In the genomic region with DNA sequence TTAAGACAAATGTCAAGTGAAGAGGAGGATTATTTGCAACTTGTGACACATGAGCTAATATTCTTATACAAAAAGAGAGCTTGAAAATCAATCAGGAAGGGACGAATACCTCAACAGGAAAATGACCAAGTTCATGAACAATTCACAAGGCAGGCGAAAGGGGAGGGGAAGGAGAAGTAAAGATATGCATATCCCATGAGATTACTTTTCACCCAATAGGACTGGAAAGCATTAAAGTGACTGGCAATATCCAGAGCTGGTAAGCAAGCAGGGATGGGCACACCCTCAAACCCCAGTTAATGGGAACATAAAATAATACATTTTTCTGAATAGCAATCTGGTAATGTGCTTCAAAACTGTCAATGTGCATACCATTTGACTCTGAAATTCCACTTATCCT, we compare ENCODE assay signal across 16 cellular contexts.
DNase-seq lines count a peak whose midpoint lies in the region; ATAC-seq, FAIRE-seq and TF ChIP-seq lines count a peak whose summit lies in the region.
"Had no signal": no experiment of that assay in that cellular context is flagged by ENCODE, and none has a peak within 500 bp of the region (broad histone marks: within the 10 kb centered on the region; RNA-seq: fewer than 3 reads in every experiment).

No MANE protein-coding gene starts in this region.

- no peaks in the 10 kb centered on the region for H3K27me3 Mint-ChIP-seq in osteocyte (ENCODE audit: unreplicated experiment)
- no peaks in the 10 kb centered on the region for H3K27me3 Mint-ChIP-seq in activated CD8-positive, alpha-beta T cell treated with anti-CD3 and anti-CD28 coated beads, Interleukin-2, amount 10 ng/mL, durations not matched to agents 7 days and 5 days (ENCODE audit: low read depth)
- H3K27me3 Mint-ChIP-seq: activated CD4-positive, alpha-beta memory T cell treated with anti-CD3 and anti-CD28 coated beads for 36 hours had no signal

- H3K27me3 ChIP-seq in Peyer's patch: no peaks in the 10 kb centered on the region
- H3K27me3 ChIP-seq: colonic mucosa, suprapubic skin had no signal

- no peaks in the 10 kb centered on the region for H3K4me1 ChIP-seq in Peyer's patch
- H3K4me1 ChIP-seq: colonic mucosa had no signal

- CTCF ChIA-PET in activated CD8-positive, alpha-beta T cell treated with anti-CD3 and anti-CD28 coated beads, Interleukin-2, amount 10 ng/mL, durations not matched to agents 7 days and 5 days (lab: Charles Lee): interaction anchor here (0.6 to 2.7 kb wide), 6 partner anchors 9 to 124 kb away, joined by 3 to 18 read pairs (median 4); no protein-coding TSS in a partner anchor

- TF ChIP-seq POLR2A in GM12892 (IDR thresholded peaks at IDR 0.05; ENCODE audit: low read depth, low read length) (no peak), Peyer's patch (IDR thresholded peaks at IDR 0.05) (no peak)

- TF ChIP-seq CTCF in osteocyte (IDR thresholded peaks at IDR 0.05) (no peak), Peyer's patch (IDR thresholded peaks at IDR 0.05) (no peak)

- no peaks in the 10 kb centered on the region for H3K9me3 Mint-ChIP-seq in osteocyte (ENCODE audit: unreplicated experiment)
- no peaks in the 10 kb centered on the region for H3K9me3 Mint-ChIP-seq in activated CD8-positive, alpha-beta T cell treated with anti-CD3 and anti-CD28 coated beads, Interleukin-2, amount 10 ng/mL, durations not matched to agents 7 days and 5 days (ENCODE audit: insufficient read depth)
- H3K9me3 Mint-ChIP-seq: activated CD4-positive, alpha-beta memory T cell treated with anti-CD3 and anti-CD28 coated beads for 36 hours; nephron had no signal

- no peaks in the 10 kb centered on the region for H3K36me3 Mint-ChIP-seq in osteocyte (ENCODE audit: unreplicated experiment)
- H3K36me3 Mint-ChIP-seq in activated CD8-positive, alpha-beta T cell treated with anti-CD3 and anti-CD28 coated beads, Interleukin-2, amount 10 ng/mL, durations not matched to agents 7 days and 5 days (ENCODE audit: low read depth): peaks cover 13% of the 10 kb centered on the region
- H3K36me3 Mint-ChIP-seq: activated CD4-positive, alpha-beta memory T cell treated with anti-CD3 and anti-CD28 coated beads for 36 hours had no signal

- H3K36me3 ChIP-seq in Peyer's patch: no peaks in the 10 kb centered on the region
- H3K36me3 ChIP-seq: colonic mucosa, suprapubic skin had no signal

- H3K9me3 ChIP-seq in Peyer's patch: no peaks in the 10 kb centered on the region
- H3K9me3 ChIP-seq: colonic mucosa, suprapubic skin had no signal

- no peak for ATAC-seq in HG02973 (IDR thresholded peaks at IDR 0.05; ENCODE audit: unreplicated experiment)
- ATAC-seq in activated CD8-positive, alpha-beta T cell treated with anti-CD3 and anti-CD28 coated beads, Interleukin-2, amount 10 ng/mL, durations not matched to agents 7 days and 5 days: no peak

- no peak overlapping the region for H3K4me3 Mint-ChIP-seq in osteocyte (ENCODE audit: unreplicated experiment)
- no peak overlapping the region for H3K4me3 Mint-ChIP-seq in activated CD8-positive, alpha-beta T cell treated with anti-CD3 and anti-CD28 coated beads, Interleukin-2, amount 10 ng/mL, durations not matched to agents 7 days and 5 days
- H3K4me3 Mint-ChIP-seq: activated CD4-positive, alpha-beta memory T cell treated with anti-CD3 and anti-CD28 coated beads for 36 hours; nephron had no signal

- DNase-seq in GM12892 (ENCODE audit: insufficient read length): no peak
- DNase-seq in RPMI7951 (ENCODE audit: low read depth): peak; percentile 43
- peak; percentile 19 for DNase-seq in dermis blood vessel endothelial cell
- no peak for DNase-seq in osteocyte (ENCODE audit: extremely low spot score, unreplicated experiment)
- no peak for DNase-seq in activated CD8-positive, alpha-beta T cell treated with anti-CD3 and anti-CD28 coated beads, Interleukin-2, amount 10 ng/mL, durations not matched to agents 7 days and 5 days
- DNase-seq in LoVo (ENCODE audit: low spot score): no peak
- DNase-seq in Peyer's patch: no peak
- DNase-seq: activated CD4-positive, alpha-beta memory T cell treated with anti-CD3 and anti-CD28 coated beads for 36 hours; activated gamma-delta T cell; colonic mucosa; KBM-7; NCI-H1930; NCI-H526 treated with DMSO at 0.1 percent for 48 hours had no signal

- peak overlapping the region; percentile 84 for H3K27ac Mint-ChIP-seq in osteocyte (ENCODE audit: unreplicated experiment)
- H3K27ac Mint-ChIP-seq in activated CD8-positive, alpha-beta T cell treated with anti-CD3 and anti-CD28 coated beads, Interleukin-2, amount 10 ng/mL, durations not matched to agents 7 days and 5 days: no peak overlapping the region
- H3K27ac Mint-ChIP-seq: activated CD4-positive, alpha-beta memory T cell treated with anti-CD3 and anti-CD28 coated beads for 36 hours; nephron had no signal

- H3K4me1 Mint-ChIP-seq in osteocyte (ENCODE audit: unreplicated experiment): peaks cover 24% of the 10 kb centered on the region
- H3K4me1 Mint-ChIP-seq in activated CD8-positive, alpha-beta T cell treated with anti-CD3 and anti-CD28 coated beads, Interleukin-2, amount 10 ng/mL, durations not matched to agents 7 days and 5 days (ENCODE audit: low read depth): peaks cover 68% of the 10 kb centered on the region

- peak; percentile 48 for FAIRE-seq in GM12892 (lab: Jason Lieb, UNC)

- no peak overlapping the region for H3K4me3 ChIP-seq in Peyer's patch
- H3K4me3 ChIP-seq: colonic mucosa, suprapubic skin had no signal

- POLR2A ChIA-PET in activated CD8-positive, alpha-beta T cell treated with anti-CD3 and anti-CD28 coated beads, Interleukin-2, amount 10 ng/mL, durations not matched to agents 7 days and 5 days (lab: Charles Lee): no interaction called here

- H3K27ac ChIP-seq in Peyer's patch: no peak overlapping the region
- H3K27ac ChIP-seq: colonic mucosa, suprapubic skin had no signal

Comparison
In these comparisons a context has a peak if more than half of its experiments do, and no peak if none do; other contexts are left out.
1. DNase-seq: peak in RPMI7951 (single experiment) and dermis blood vessel endothelial cell (single experiment); none in GM12892 (single experiment), osteocyte (single experiment), activated CD8-positive, alpha-beta T cell treated with anti-CD3 and anti-CD28 coated beads, Interleukin-2, amount 10 ng/mL, durations not matched to agents 7 days and 5 days (single experiment), LoVo (single experiment) and Peyer's patch (0 of 3).